ENCODE assay signal across 18 cellular contexts in genomic region chr9:134922066-134922931, GRCh38. TPM values are rescaled to one million over a fixed set of nuclear protein-coding genes. Genes with fewer than 3 reads are reported as not detected.
DNase-seq lines count a peak whose midpoint lies in the region; ATAC-seq and TF ChIP-seq lines count a peak whose summit lies in the region.
"Had no signal": no experiment of that assay in that cellular context is flagged by ENCODE, and none has a peak within 500 bp of the region (broad histone marks: within the 10 kb centered on the region; RNA-seq: fewer than 3 reads in every experiment).

No MANE protein-coding gene starts in this region.

- no peaks in the 10 kb centered on the region for H3K4me1 Mint-ChIP-seq in natural killer cell treated with Interleukin-12 subunit alpha and Interleukin-12 subunit beta and Interleukin-15 and Interleukin-18, amount 100 ng/mL, for 72 hours (ENCODE audit: low read depth in 2 of 2)
- H3K4me1 Mint-ChIP-seq: GM23338, natural killer cell had no signal

- peaks cover 0 to 13% of the 10 kb centered on the region in 2 donors for H3K9me3 ChIP-seq in right atrium auricular region
- H3K9me3 ChIP-seq: SJSA1 had no signal

- peak; percentile 85 for DNase-seq in Right ventricle myocardium inferior (ENCODE audit: missing footprints)
- DNase-seq in right atrium auricular region (ENCODE audit: low spot score), result no peak
- peak; percentile 90 for DNase-seq in cardiac septum (ENCODE audit: low spot score)
- DNase-seq in natural killer cell treated with Interleukin-12 subunit alpha and Interleukin-12 subunit beta and Interleukin-15 and Interleukin-18, amount 100 ng/mL, for 72 hours (ENCODE audit: low spot score), result no peak
- DNase-seq in T-helper 9 cell, result no peak
- DNase-seq in NK-92 treated with Interleukin-12 subunit alpha and Interleukin-12 subunit beta, amount 100 ng/mL, for 24 hours (lab: John Stamatoyannopoulos, UW), result no peak
- DNase-seq in HuH-7 (ENCODE audit: low spot score), result no peak
- DNase-seq: activated naive CD4-positive, alpha-beta T cell treated with anti-CD3 and anti-CD28 coated beads for 36 hours; natural killer cell; NCI-H2081 treated with DMSO at 0.1 percent for 48 hours; NCI-H82 had no signal

- ATAC-seq in Right ventricle myocardium inferior (peak; percentile 75), HG03457 (IDR thresholded peaks at IDR 0.05; ENCODE audit: unreplicated experiment) (no peak)
- ATAC-seq in natural killer cell treated with Interleukin-12 subunit alpha and Interleukin-12 subunit beta and Interleukin-15 and Interleukin-18, amount 100 ng/mL, for 72 hours, result peak; percentile 37 to 50
- ATAC-seq: GM23338 had no signal

- no peak overlapping the region for H3K27ac Mint-ChIP-seq in natural killer cell treated with Interleukin-12 subunit alpha and Interleukin-12 subunit beta and Interleukin-15 and Interleukin-18, amount 100 ng/mL, for 72 hours
- H3K27ac Mint-ChIP-seq: activated naive CD4-positive, alpha-beta T cell treated with anti-CD3 and anti-CD28 coated beads for 36 hours; GM23338; natural killer cell had no signal

- H3K27ac ChIP-seq in right atrium auricular region, result no peak overlapping the region
- H3K27ac ChIP-seq: A549, SJSA1 had no signal

- H3K4me1 ChIP-seq in right atrium auricular region, result no peaks in the 10 kb centered on the region
- H3K4me1 ChIP-seq: A549, SJSA1 had no signal

- H3K27me3 Mint-ChIP-seq in natural killer cell treated with Interleukin-12 subunit alpha and Interleukin-12 subunit beta and Interleukin-15 and Interleukin-18, amount 100 ng/mL, for 72 hours, result peaks cover 0 to 7% of the 10 kb centered on the region in 2 donors

- no peak overlapping the region for H3K4me3 ChIP-seq in right atrium auricular region
- H3K4me3 ChIP-seq: A549, GM23338, SJSA1 had no signal

- H3K27me3 ChIP-seq in right atrium auricular region, result no peaks in the 10 kb centered on the region
- H3K27me3 ChIP-seq: SJSA1 had no signal

- peaks cover 4% of the 10 kb centered on the region for H3K9me3 Mint-ChIP-seq in natural killer cell treated with Interleukin-12 subunit alpha and Interleukin-12 subunit beta and Interleukin-15 and Interleukin-18, amount 100 ng/mL, for 72 hours

- intact Hi-C loops in Right ventricle myocardium inferior (cut with DNase I) (no loop called here), cardiac septum (cut with DNase I) (no loop called here)

- H3K4me3 Mint-ChIP-seq in natural killer cell treated with Interleukin-12 subunit alpha and Interleukin-12 subunit beta and Interleukin-15 and Interleukin-18, amount 100 ng/mL, for 72 hours, result no peak overlapping the region
- H3K4me3 Mint-ChIP-seq: activated naive CD4-positive, alpha-beta T cell treated with anti-CD3 and anti-CD28 coated beads for 36 hours; GM23338; natural killer cell had no signal

- no peaks in the 10 kb centered on the region for H3K36me3 ChIP-seq in right atrium auricular region
- H3K36me3 ChIP-seq: SJSA1 had no signal

- no peaks in the 10 kb centered on the region for H3K36me3 Mint-ChIP-seq in natural killer cell treated with Interleukin-12 subunit alpha and Interleukin-12 subunit beta and Interleukin-15 and Interleukin-18, amount 100 ng/mL, for 72 hours
- H3K36me3 Mint-ChIP-seq: natural killer cell had no signal

- TF ChIP-seq CTCF in right atrium auricular region (IDR thresholded peaks at IDR 0.05), result no peak

RNA-seq across cellular contexts. Expression of gene FCN1, which starts 4.6 kb away (rescaled TPM):
- total RNA-seq in Right ventricle myocardium inferior, result 5.7 TPM
- 1 to 10 TPM in 1 of 2 donors, under 1 TPM in 1; 0.63 to 2.1 TPM for total RNA-seq in right atrium auricular region
- 5.3 TPM for total RNA-seq in cardiac septum
- not detected for total RNA-seq in natural killer cell treated with Interleukin-12 subunit alpha and Interleukin-12 subunit beta and Interleukin-15 and Interleukin-18, amount 100 ng/mL, for 72 hours
- total RNA-seq: activated naive CD4-positive, alpha-beta T cell treated with anti-CD3 and anti-CD28 coated beads for 36 hours; bronchial epithelial cell; glomerular endothelial cell; GM23338; kidney epithelial cell; SJSA1 had no signal

RNA-seq across cellular contexts. Expression of gene FCN2, which starts 41.7 kb away (rescaled TPM):
- total RNA-seq in Right ventricle myocardium inferior, result not detected
- not detected for total RNA-seq in right atrium auricular region
- total RNA-seq in cardiac septum, result not detected
- total RNA-seq in natural killer cell treated with Interleukin-12 subunit alpha and Interleukin-12 subunit beta and Interleukin-15 and Interleukin-18, amount 100 ng/mL, for 72 hours, result not detected
- total RNA-seq: activated naive CD4-positive, alpha-beta T cell treated with anti-CD3 and anti-CD28 coated beads for 36 hours; bronchial epithelial cell; glomerular endothelial cell; GM23338; kidney epithelial cell; natural killer cell; SJSA1 had no signal

Comparison
In these comparisons a context has a peak if more than half of its experiments do, and no peak if none do; other contexts are left out.
1. DNase-seq: peak in Right ventricle myocardium inferior (single experiment) and cardiac septum (single experiment); none in right atrium auricular region (single experiment), natural killer cell treated with Interleukin-12 subunit alpha and Interleukin-12 subunit beta and Interleukin-15 and Interleukin-18, amount 100 ng/mL, for 72 hours (single experiment), T-helper 9 cell (single experiment), NK-92 treated with Interleukin-12 subunit alpha and Interleukin-12 subunit beta, amount 100 ng/mL, for 24 hours (single experiment) and HuH-7 (single experiment).